In genomic region chr17:82218349-82219075, GRCh38 we compare ENCODE assay signal across 23 cellular contexts. TPM values are rescaled to one million over a fixed set of nuclear protein-coding genes. Genes with fewer than 3 reads are reported as not detected.
DNase-seq lines count a peak whose midpoint lies in the region; ATAC-seq, FAIRE-seq and TF ChIP-seq lines count a peak whose summit lies in the region.
"Had no signal": no experiment of that assay in that cellular context is flagged by ENCODE, and none has a peak within 500 bp of the region (broad histone marks: within the 10 kb centered on the region; RNA-seq: fewer than 3 reads in every experiment).

No MANE protein-coding gene starts in this region.

- in situ Hi-C loops in brain microvascular endothelial cell (cut with HindIII; ENCODE audit: low pct_ligation_motif_present, low sequenced_read_pairs), result no loop called here

- H3K9ac ChIP-seq in SK-N-SH, result peak overlapping the region; percentile 70
- no peak overlapping the region for H3K9ac ChIP-seq in mesenchymal stem cell (ENCODE audit: low read length)

- H2BK5ac ChIP-seq in mesenchymal stem cell (ENCODE audit: low read depth, low read length, poor library complexity, severe bottlenecking), result peak overlapping the region; percentile 24

- no peaks in the 10 kb centered on the region for H3K36me3 ChIP-seq in SK-N-SH (replicated peaks in 1 of 2; ENCODE audit: control insufficient read depth in 1 of 2, insufficient read depth in 2 of 2, low read length in 1 of 2)
- peaks cover 0 to 2% of the 10 kb centered on the region in 2 experiments for H3K36me3 ChIP-seq in mesenchymal stem cell (ENCODE audit: control insufficient read depth in 1 of 2, insufficient read depth in 2 of 2, low read depth in 1 of 2, low read length in 2 of 2)
- H3K36me3 ChIP-seq in thymus (ENCODE audit: control insufficient read depth, insufficient read depth), result no peaks in the 10 kb centered on the region
- no peaks in the 10 kb centered on the region for H3K36me3 ChIP-seq in brain microvascular endothelial cell (replicated peaks)
- H3K36me3 ChIP-seq: prostate gland, thoracic aorta had no signal

- peak overlapping the region; percentile 69 to 100 for H3K4ac ChIP-seq in mesenchymal stem cell (ENCODE audit: low read depth in 1 of 2, low read length in 2 of 2)

- TF ChIP-seq RAD21 in SK-N-SH (IDR thresholded peaks at IDR 0.05; ENCODE audit: low read length), result no peak

- TF ChIP-seq CTCF in SK-N-SH (IDR thresholded peaks at IDR 0.05), result no peak
- no peak for TF ChIP-seq CTCF in D721Med (IDR thresholded peaks at IDR 0.05; ENCODE audit: insufficient read depth, missing control alignments)
- no peak for TF ChIP-seq CTCF in brain microvascular endothelial cell (IDR thresholded peaks at IDR 0.05; ENCODE audit: low read depth, low read length, missing control alignments)

- peak overlapping the region; percentile 29 for H3K27ac Mint-ChIP-seq in activated T-helper 1 cell treated with anti-CD3 and anti-CD28 coated beads, Interleukin-12 subunit alpha, Interleukin-12 subunit beta, Interleukin-2, Interleukin-4 antibody, amounts not matched to agents 30 ng/mL and 10 ng/mL and 1 ng/mL, durations not matched to agents 14 hours and 24 hours and 36 hours
- H3K27ac Mint-ChIP-seq in activated T-cell treated with anti-CD3 and anti-CD28 coated beads, Interleukin-2, amount 50 U/mL, for 24 hours, result no peak overlapping the region
- H3K27ac Mint-ChIP-seq: stimulated activated naive B cell treated with anti-CD40 and anti-IgM and Interleukin-4, amounts not matched to agents 10 μg/mL and 1 μg/mL and 100 μg/mL, for 72 hours had no signal

- H3F3A ChIP-seq in SK-N-SH (replicated peaks; ENCODE audit: insufficient read depth), result peaks cover 30% of the 10 kb centered on the region

- H3K4me3 ChIP-seq in SK-N-SH (ENCODE audit: low read depth in 2 of 2, low read length in 1 of 2) (no peak overlapping the region), mesenchymal stem cell (ENCODE audit: insufficient read depth in 1 of 2, low read depth in 1 of 2, low read length in 2 of 2) (no peak overlapping the region), thymus (ENCODE audit: low read length) (no peak overlapping the region), brain microvascular endothelial cell (ENCODE audit: low read depth, low read length) (no peak overlapping the region)
- H3K4me3 ChIP-seq: prostate gland, thoracic aorta had no signal

- H3K4me1 ChIP-seq in SK-N-SH (ENCODE audit: control insufficient read depth in 1 of 2, insufficient read depth in 2 of 2, low read depth in 1 of 2, low read length in 1 of 2) (peaks cover 33 to 34% of the 10 kb centered on the region in 2 experiments), mesenchymal stem cell (ENCODE audit: control insufficient read depth, insufficient read depth, low read depth, low read length) (peaks cover 52% of the 10 kb centered on the region), thymus (ENCODE audit: control insufficient read depth, insufficient read depth, low read length) (no peaks in the 10 kb centered on the region)

- CTCF ChIA-PET in SK-N-SH (lab: Yijun Ruan, JAX), result interaction anchor here (1.2 to 6.4 kb wide), 2 partner anchors 13 to 18 kb away, joined by 5 to 45 read pairs; no protein-coding TSS in a partner anchor

- H4K91ac ChIP-seq in mesenchymal stem cell (ENCODE audit: low read length), result peak overlapping the region; percentile 91

- no peak for ATAC-seq in SK-N-SH treated with all-trans-retinoic acid at 6 μM for 48 hours
- ATAC-seq: left colon; naive thymus-derived CD8-positive, alpha-beta T cell; stimulated activated naive B cell treated with anti-CD40 and anti-IgM and Interleukin-4, amounts not matched to agents 10 μg/mL and 1 μg/mL and 100 μg/mL, for 72 hours had no signal

- H3K36me3 Mint-ChIP-seq in activated T-helper 1 cell treated with anti-CD3 and anti-CD28 coated beads, Interleukin-12 subunit alpha, Interleukin-12 subunit beta, Interleukin-2, Interleukin-4 antibody, amounts not matched to agents 30 ng/mL and 10 ng/mL and 1 ng/mL, durations not matched to agents 14 hours and 24 hours and 36 hours (ENCODE audit: low read depth), result no peaks in the 10 kb centered on the region
- no peaks in the 10 kb centered on the region for H3K36me3 Mint-ChIP-seq in activated T-cell treated with anti-CD3 and anti-CD28 coated beads, Interleukin-2, amount 50 U/mL, for 24 hours (ENCODE audit: low read depth)
- H3K36me3 Mint-ChIP-seq: naive thymus-derived CD8-positive, alpha-beta T cell; stimulated activated naive B cell treated with anti-CD40 and anti-IgM and Interleukin-4, amounts not matched to agents 10 μg/mL and 1 μg/mL and 100 μg/mL, for 72 hours had no signal

- no peaks in the 10 kb centered on the region for H3K9me2 ChIP-seq in SK-N-SH

- H3K9me3 ChIP-seq in SK-N-SH, result no peaks in the 10 kb centered on the region
- H3K9me3 ChIP-seq in mesenchymal stem cell (ENCODE audit: control insufficient read depth, low read length), result no peaks in the 10 kb centered on the region
- H3K9me3 ChIP-seq in thymus (ENCODE audit: control insufficient read depth), result no peaks in the 10 kb centered on the region
- H3K9me3 ChIP-seq: prostate gland, thoracic aorta had no signal

- H4K8ac ChIP-seq in mesenchymal stem cell (ENCODE audit: low read length), result peak overlapping the region; percentile 92

- POLR2A ChIA-PET in SK-N-SH (lab: Yijun Ruan, JAX), result interaction anchor here (0.6 kb wide), 1 partner anchor 271 kb away, joined by 4 read pairs; no protein-coding TSS in a partner anchor

- DNase-seq in SK-N-SH (peak; percentile 32), mesenchymal stem cell (no peak), D721Med (ENCODE audit: insufficient read length, low spot score) (no peak), brain microvascular endothelial cell (no peak)
- no peak for DNase-seq in activated T-helper 1 cell treated with anti-CD3 and anti-CD28 coated beads, Interleukin-12 subunit alpha, Interleukin-12 subunit beta, Interleukin-2, Interleukin-4 antibody, amounts not matched to agents 30 ng/mL and 10 ng/mL and 1 ng/mL, durations not matched to agents 14 hours and 24 hours and 36 hours (ENCODE audit: low spot score)
- no peak for DNase-seq in activated T-cell treated with anti-CD3 and anti-CD28 coated beads, Interleukin-2, amount 50 U/mL, for 24 hours
- DNase-seq: activated CD4-positive, alpha-beta T cell treated with anti-CD3 and anti-CD28 coated beads, Interleukin-2, amount 50 U/mL, for 48 hours; activated gamma-delta T cell treated with Interleukin-2 at 50 U/mL for 16 hours; DMS79 treated with DMSO at 0.1 percent for 48 hours; naive thymus-derived CD8-positive, alpha-beta T cell; NCI-H1417 treated with DMSO at 0.1 percent for 48 hours; NCI-H2107; NCI-H524 treated with DMSO at 0.1 percent for 48 hours; stimulated activated naive B cell treated with anti-CD40 and anti-IgM and Interleukin-4, amounts not matched to agents 10 μg/mL and 1 μg/mL and 100 μg/mL, for 72 hours; T-helper 9 cell had no signal

- peak overlapping the region; percentile 68 for H3K4me2 ChIP-seq in SK-N-SH
- no peak overlapping the region for H3K4me2 ChIP-seq in mesenchymal stem cell (ENCODE audit: low read length, poor library complexity, severe bottlenecking)

- no peaks in the 10 kb centered on the region for H4K20me1 ChIP-seq in SK-N-SH (ENCODE audit: insufficient read depth)

- H3K14ac ChIP-seq in mesenchymal stem cell (ENCODE audit: low read length in 2 of 2), result peak overlapping the region in 1 of 2 experiments; percentile 87

- no peak for TF ChIP-seq EP300 in SK-N-SH (IDR thresholded peaks at IDR 0.05; ENCODE audit: borderline replicate concordance in 1 of 2, low read depth in 1 of 2, low read length in 1 of 2)

- no peak overlapping the region for H2AFZ ChIP-seq in SK-N-SH (ENCODE audit: low read depth)
- H2AFZ ChIP-seq in mesenchymal stem cell (ENCODE audit: low read depth, low read length), result no peak overlapping the region

- FAIRE-seq in D721Med (lab: Jason Lieb, UNC), result no peak
- FAIRE-seq: bronchial epithelial cell, GM12891 had no signal

- no peaks in the 10 kb centered on the region for H3K27me3 ChIP-seq in SK-N-SH (ENCODE audit: insufficient read depth)
- H3K27me3 ChIP-seq in mesenchymal stem cell (ENCODE audit: control insufficient read depth in 1 of 2, insufficient read depth in 1 of 2, low read length in 2 of 2), result no peaks in the 10 kb centered on the region
- H3K27me3 ChIP-seq in thymus (ENCODE audit: control insufficient read depth, insufficient read depth), result no peaks in the 10 kb centered on the region
- H3K27me3 ChIP-seq in brain microvascular endothelial cell (replicated peaks), result no peaks in the 10 kb centered on the region

- peak overlapping the region; percentile 90 for H3K18ac ChIP-seq in mesenchymal stem cell (ENCODE audit: low read depth in 1 of 2, low read length in 2 of 2)

- H3K23ac ChIP-seq in mesenchymal stem cell (ENCODE audit: low read length in 2 of 2), result no peak overlapping the region

- H2BK15ac ChIP-seq in mesenchymal stem cell (ENCODE audit: low read depth, poor library complexity, severe bottlenecking), result peak overlapping the region; percentile 66

- H3K79me2 ChIP-seq in SK-N-SH (ENCODE audit: insufficient read depth), result peaks cover 17% of the 10 kb centered on the region; the same call in 1 of the 2 replicates

- intact Hi-C loops in activated T-helper 1 cell treated with anti-CD3 and anti-CD28 coated beads, Interleukin-12 subunit alpha, Interleukin-12 subunit beta, Interleukin-2, Interleukin-4 antibody, amounts not matched to agents 30 ng/mL and 10 ng/mL and 1 ng/mL, durations not matched to agents 14 hours and 24 hours and 36 hours (cut with micrococcal nuclease), result no loop called here

- peaks cover 23% of the 10 kb centered on the region for H3K4me1 Mint-ChIP-seq in activated T-helper 1 cell treated with anti-CD3 and anti-CD28 coated beads, Interleukin-12 subunit alpha, Interleukin-12 subunit beta, Interleukin-2, Interleukin-4 antibody, amounts not matched to agents 30 ng/mL and 10 ng/mL and 1 ng/mL, durations not matched to agents 14 hours and 24 hours and 36 hours (ENCODE audit: low read depth)
- H3K4me1 Mint-ChIP-seq in activated T-cell treated with anti-CD3 and anti-CD28 coated beads, Interleukin-2, amount 50 U/mL, for 24 hours (ENCODE audit: low read depth), result peaks cover 29% of the 10 kb centered on the region

- H2BK12ac ChIP-seq in mesenchymal stem cell (ENCODE audit: low read length in 2 of 2), result peak overlapping the region; percentile 95 to 100

- H3K27ac ChIP-seq in SK-N-SH (ENCODE audit: low read depth in 2 of 2, low read length in 1 of 2), result no peak overlapping the region
- H3K27ac ChIP-seq in mesenchymal stem cell (ENCODE audit: low read length, poor library complexity, severe bottlenecking), result no peak overlapping the region
- peak overlapping the region; percentile 5 for H3K27ac ChIP-seq in thymus (ENCODE audit: low read depth)
- H3K27ac ChIP-seq in brain microvascular endothelial cell, result no peak overlapping the region
- H3K27ac ChIP-seq: 22Rv1, prostate gland had no signal

- no peaks in the 10 kb centered on the region for H3K9me3 Mint-ChIP-seq in activated T-helper 1 cell treated with anti-CD3 and anti-CD28 coated beads, Interleukin-12 subunit alpha, Interleukin-12 subunit beta, Interleukin-2, Interleukin-4 antibody, amounts not matched to agents 30 ng/mL and 10 ng/mL and 1 ng/mL, durations not matched to agents 14 hours and 24 hours and 36 hours
- no peaks in the 10 kb centered on the region for H3K9me3 Mint-ChIP-seq in activated T-cell treated with anti-CD3 and anti-CD28 coated beads, Interleukin-2, amount 50 U/mL, for 24 hours
- H3K9me3 Mint-ChIP-seq: naive thymus-derived CD8-positive, alpha-beta T cell; stimulated activated naive B cell treated with anti-CD40 and anti-IgM and Interleukin-4, amounts not matched to agents 10 μg/mL and 1 μg/mL and 100 μg/mL, for 72 hours had no signal

- 92% methylated on average over 32 of the region's 32 CpGs for WGBS in SK-N-SH (ENCODE audit: low lambda C conversion rate)
- 95% methylated on average over 32 of the region's 32 CpGs for WGBS in mesenchymal stem cell
- 93% methylated on average over 32 of the region's 32 CpGs for WGBS in thymus

- H3K4me3 Mint-ChIP-seq in activated T-helper 1 cell treated with anti-CD3 and anti-CD28 coated beads, Interleukin-12 subunit alpha, Interleukin-12 subunit beta, Interleukin-2, Interleukin-4 antibody, amounts not matched to agents 30 ng/mL and 10 ng/mL and 1 ng/mL, durations not matched to agents 14 hours and 24 hours and 36 hours, result no peak overlapping the region
- no peak overlapping the region for H3K4me3 Mint-ChIP-seq in activated T-cell treated with anti-CD3 and anti-CD28 coated beads, Interleukin-2, amount 50 U/mL, for 24 hours
- H3K4me3 Mint-ChIP-seq: naive thymus-derived CD8-positive, alpha-beta T cell; stimulated activated naive B cell treated with anti-CD40 and anti-IgM and Interleukin-4, amounts not matched to agents 10 μg/mL and 1 μg/mL and 100 μg/mL, for 72 hours had no signal

- H2BK120ac ChIP-seq in mesenchymal stem cell (ENCODE audit: low read depth, low read length), result peak overlapping the region; percentile 97

- H3K27me3 Mint-ChIP-seq in activated T-helper 1 cell treated with anti-CD3 and anti-CD28 coated beads, Interleukin-12 subunit alpha, Interleukin-12 subunit beta, Interleukin-2, Interleukin-4 antibody, amounts not matched to agents 30 ng/mL and 10 ng/mL and 1 ng/mL, durations not matched to agents 14 hours and 24 hours and 36 hours (ENCODE audit: insufficient read depth), result peaks cover 2% of the 10 kb centered on the region
- H3K27me3 Mint-ChIP-seq in activated T-cell treated with anti-CD3 and anti-CD28 coated beads, Interleukin-2, amount 50 U/mL, for 24 hours, result no peaks in the 10 kb centered on the region
- H3K27me3 Mint-ChIP-seq: naive thymus-derived CD8-positive, alpha-beta T cell had no signal

- H2AK5ac ChIP-seq in mesenchymal stem cell (ENCODE audit: low read length, severe bottlenecking), result peak overlapping the region; percentile 95

- peaks cover 8% of the 10 kb centered on the region for H3K79me1 ChIP-seq in mesenchymal stem cell (replicated peaks; ENCODE audit: low read length, poor library complexity, severe bottlenecking)

RNA-seq across cellular contexts. Expression of gene CCDC57, which starts 5.9 kb away (rescaled TPM):
- 68.6 and 82.9 TPM in 2 replicates for polyA plus RNA-seq in SK-N-SH (2012; rRNA removed)
- 11.2 and 17.5 TPM in 2 replicates for polyA plus RNA-seq in SK-N-SH (2012; cell fraction: cytosol; rRNA removed)
- polyA plus RNA-seq in SK-N-SH (2012; cell fraction: nucleus; rRNA removed), result 417 and 423 TPM in 2 replicates
- 59.5 and 60.8 TPM in 2 replicates for total RNA-seq in activated T-helper 1 cell treated with anti-CD3 and anti-CD28 coated beads, Interleukin-12 subunit alpha, Interleukin-12 subunit beta, Interleukin-2, Interleukin-4 antibody, amounts not matched to agents 30 ng/mL and 10 ng/mL and 1 ng/mL, durations not matched to agents 14 hours and 24 hours and 36 hours
- 20.2 TPM for polyA plus RNA-seq in mesenchymal stem cell (2013, experiment 1 of 2)
- 19.0 TPM for polyA plus RNA-seq in mesenchymal stem cell (2013, experiment 2 of 2)
- 122 TPM for polyA plus RNA-seq in thymus

RNA-seq across cellular contexts. Expression of gene SLC16A3, which starts 10.3 kb away (rescaled TPM):
- polyA plus RNA-seq in SK-N-SH (2012; rRNA removed), result 68.8 and 70.7 TPM in 2 replicates
- polyA plus RNA-seq in SK-N-SH (2012; cell fraction: cytosol; rRNA removed), result 25.2 and 42.6 TPM in 2 replicates
- 38.5 and 58.7 TPM in 2 replicates for polyA plus RNA-seq in SK-N-SH (2012; cell fraction: nucleus; rRNA removed)
- total RNA-seq in activated T-helper 1 cell treated with anti-CD3 and anti-CD28 coated beads, Interleukin-12 subunit alpha, Interleukin-12 subunit beta, Interleukin-2, Interleukin-4 antibody, amounts not matched to agents 30 ng/mL and 10 ng/mL and 1 ng/mL, durations not matched to agents 14 hours and 24 hours and 36 hours, result 111 and 115 TPM in 2 replicates
- 217 TPM for polyA plus RNA-seq in mesenchymal stem cell (2013, experiment 1 of 2)
- 200 TPM for polyA plus RNA-seq in mesenchymal stem cell (2013, experiment 2 of 2)
- polyA plus RNA-seq in thymus, result 30.2 TPM

RNA-seq across cellular contexts. Expression of gene CSNK1D, which starts 55.0 kb away (rescaled TPM):
- polyA plus RNA-seq in SK-N-SH (2012; rRNA removed) (133 and 216 TPM in 2 replicates), thymus (113 TPM)
- 121 and 170 TPM in 2 replicates for polyA plus RNA-seq in SK-N-SH (2012; cell fraction: cytosol; rRNA removed)
- 670 and 707 TPM in 2 replicates for polyA plus RNA-seq in SK-N-SH (2012; cell fraction: nucleus; rRNA removed)
- 154 and 161 TPM in 2 replicates for total RNA-seq in activated T-helper 1 cell treated with anti-CD3 and anti-CD28 coated beads, Interleukin-12 subunit alpha, Interleukin-12 subunit beta, Interleukin-2, Interleukin-4 antibody, amounts not matched to agents 30 ng/mL and 10 ng/mL and 1 ng/mL, durations not matched to agents 14 hours and 24 hours and 36 hours
- 100 TPM for polyA plus RNA-seq in mesenchymal stem cell (2013, experiment 1 of 2)
- 98.8 TPM for polyA plus RNA-seq in mesenchymal stem cell (2013, experiment 2 of 2)
